In genomic region chr3:119235151-119235550, GRCh38 we compare ENCODE assay signal across 1 cellular context.
TF ChIP-seq lines count a peak whose summit lies in the region.

No MANE protein-coding gene starts in this region.

TF ChIP-seq in endothelial cell of umbilical vein, 7 proteins besides CTCF, POLR2A, EP300 and RAD21:
- TF ChIP-seq GATA2 (IDR thresholded peaks at IDR 0.05; ENCODE audit: insufficient read depth, insufficient read length, low read depth, low read length) (no peak), EZH2 (IDR thresholded peaks at IDR 0.05; ENCODE audit: borderline replicate concordance, low read depth, low read length, severe bottlenecking) (no peak), FOS (IDR thresholded peaks at IDR 0.05; ENCODE audit: borderline replicate concordance, insufficient read depth, low read length) (no peak), JUN (IDR thresholded peaks at IDR 0.05; ENCODE audit: borderline replicate concordance, insufficient read depth, insufficient read length, low read depth) (no peak), MAX (IDR thresholded peaks at IDR 0.05; ENCODE audit: insufficient read depth, insufficient read length) (no peak), POLR2AphosphoS5 (IDR thresholded peaks at IDR 0.05; ENCODE audit: insufficient read depth, low read depth, low read length) (no peak), MYC (IDR thresholded peaks at IDR 0.05; ENCODE audit: low read depth, low read length) (no peak)
